Comparison of ENCODE assay signal across 10 cellular contexts in genomic region chr14:65095633-65096205, GRCh38. TPM values are rescaled to one million over a fixed set of nuclear protein-coding genes. Genes with fewer than 3 reads are reported as not detected.
A peak's percentile ranks its signal among the peaks of the same experiment; 100 is the strongest.
DNase-seq lines count a peak whose midpoint lies in the region; TF ChIP-seq lines count a peak whose summit lies in the region.
"Had no signal": no experiment of that assay in that cellular context is flagged by ENCODE, and none has a peak within 500 bp of the region (broad histone marks: within the 10 kb centered on the region; RNA-seq: fewer than 3 reads in every experiment).

No MANE protein-coding gene starts in this region.

- peaks cover 83% of the 10 kb centered on the region for H3K36me3 ChIP-seq in BLaER1
- peaks cover 4 to 65% (median 6%) of the 10 kb centered on the region in 3 donors for H3K36me3 ChIP-seq in esophagus squamous epithelium
- H3K36me3 ChIP-seq in ovary = no peaks in the 10 kb centered on the region

- no peak for TF ChIP-seq POLR2A in esophagus squamous epithelium (IDR thresholded peaks at IDR 0.05)
- no peak for TF ChIP-seq POLR2A in ovary (IDR thresholded peaks at IDR 0.05)

- TF ChIP-seq EP300 in ovary (IDR thresholded peaks at IDR 0.05) = no peak

- peaks cover 50% of the 10 kb centered on the region for H3K4me1 ChIP-seq in BLaER1
- H3K4me1 ChIP-seq in esophagus squamous epithelium = peaks cover 25 to 100% (median 53%) of the 10 kb centered on the region in 3 donors
- H3K4me1 ChIP-seq in ovary (ENCODE audit: insufficient read depth) = peaks cover 24% of the 10 kb centered on the region

- H3K27ac ChIP-seq in BLaER1 (no peak overlapping the region), esophagus squamous epithelium (peak overlapping the region; percentile 14 to 99 (median 78)), ovary (peak overlapping the region in 1 of 2 donors; percentile 28)

- intact Hi-C loops in esophagus squamous epithelium (cut with DNase I) (no loop called here), ovary (cut with DNase I) (no loop called here)

- peaks cover 100% of the 10 kb centered on the region for H4K20me1 ChIP-seq in BLaER1

- no peaks in the 10 kb centered on the region for H3K9me3 ChIP-seq in BLaER1
- H3K9me3 ChIP-seq in esophagus squamous epithelium = no peaks in the 10 kb centered on the region
- H3K9me3 ChIP-seq in ovary = no peaks in the 10 kb centered on the region

- TF ChIP-seq CTCF in esophagus squamous epithelium (IDR thresholded peaks at IDR 0.05) (no peak), ovary (IDR thresholded peaks at IDR 0.05) (no peak), GM20000 (IDR thresholded peaks at IDR 0.05; ENCODE audit: extremely low read depth, missing control alignments) (no peak)

- H3K4me3 ChIP-seq in BLaER1 (no peak overlapping the region), esophagus squamous epithelium (no peak overlapping the region), ovary (no peak overlapping the region)

- H3K9ac ChIP-seq in BLaER1 = no peak overlapping the region

- H3K4me2 ChIP-seq in BLaER1 = peak overlapping the region; percentile 43

- H3K27me3 ChIP-seq in BLaER1 = no peaks in the 10 kb centered on the region
- no peaks in the 10 kb centered on the region for H3K27me3 ChIP-seq in esophagus squamous epithelium
- no peaks in the 10 kb centered on the region for H3K27me3 ChIP-seq in ovary

- WGBS in esophagus squamous epithelium, 2 donors = 20 to 32% methylated on average over 3 of the region's 3 CpGs
- 7 to 15% (median 14%) methylated on average over 3 of the region's 3 CpGs for WGBS in ovary, 3 donors

- DNase-seq in NCI-H446 treated with DMSO at 0.1 percent for 48 hours (lab: John Stamatoyannopoulos, UW) (peak; percentile 91), esophagus squamous epithelium (lab: John Stamatoyannopoulos, UW) (no peak), ovary (peak; percentile 44 to 60 (median 53)), activated gamma-delta T cell treated with Interleukin-2 at 50 U/mL for 16 hours (no peak), kidney tubule cell (ENCODE audit: low spot score) (no peak), GM20000 (ENCODE audit: low spot score) (no peak)
- DNase-seq in stimulated activated CD4-positive, alpha-beta T cell treated with anti-CD3 and anti-CD28 coated beads, Interleukin-2, amount 100 ng/mL, for 24 hours = no peak
- DNase-seq: NCI-H1048; stimulated activated CD4-positive, alpha-beta T cell treated with anti-CD3 and anti-CD28 coated beads, Interleukin-1b, Interleukin-23, amount 100 ng/mL, for 48 hours had no signal

RNA-seq across cellular contexts. Expression of gene MAX, which starts 6.6 kb away (rescaled TPM):
- 10 to 100 TPM; 45.3 to 88.7 (median 46.3) TPM for total RNA-seq in esophagus squamous epithelium
- 100 to 1,000 TPM in 5 of 7 donors, 10 to 100 TPM in 2; 48.4 to 168 (median 109) TPM for total RNA-seq in ovary
- 100 to 1,000 TPM in 1 of 2 donors, 10 to 100 TPM in 1; 64.1 to 111 TPM for polyA plus RNA-seq in ovary

Comparison
In these comparisons a context has a peak if more than half of its experiments do, and no peak if none do; other contexts are left out.
1. DNase-seq: peak in NCI-H446 treated with DMSO at 0.1 percent for 48 hours (single experiment) and ovary (5 of 5); none in esophagus squamous epithelium (single experiment), activated gamma-delta T cell treated with Interleukin-2 at 50 U/mL for 16 hours (single experiment), kidney tubule cell (single experiment), GM20000 (single experiment) and stimulated activated CD4-positive, alpha-beta T cell treated with anti-CD3 and anti-CD28 coated beads, Interleukin-2, amount 100 ng/mL, for 24 hours (0 of 2).